1 cellular context compared by ENCODE assay signal in the genomic region with DNA sequence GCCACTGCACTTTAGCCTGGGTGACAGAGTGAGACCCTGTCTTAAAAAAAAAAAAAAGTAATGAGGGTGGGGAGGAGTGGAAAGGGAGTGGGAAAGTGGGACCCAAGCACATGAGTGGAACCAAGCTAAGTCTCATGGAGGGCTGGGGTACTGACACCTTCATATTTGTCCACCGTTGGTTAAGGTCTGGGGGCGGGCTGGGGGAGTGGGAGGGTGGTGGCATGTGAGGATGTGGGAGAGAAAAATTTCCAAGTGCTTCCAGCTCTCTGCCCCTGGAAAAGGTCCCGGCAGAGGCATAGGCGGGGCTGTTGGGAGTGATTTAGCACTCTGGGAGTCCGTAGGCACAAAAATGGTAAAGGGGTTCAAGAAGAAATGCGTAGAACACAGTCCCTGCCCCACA.
TF ChIP-seq lines count a peak whose summit lies in the region.

No MANE protein-coding gene starts in this region.

TF ChIP-seq in H1, 55 proteins besides CTCF, POLR2A, EP300 and RAD21:
- TF ChIP-seq KDM1A (IDR thresholded peaks at IDR 0.05; ENCODE audit: borderline replicate concordance, low read length) (no peak), RNF2 (IDR thresholded peaks at IDR 0.05; ENCODE audit: borderline replicate concordance, low read depth, low read length, missing control alignments, poor library complexity, severe bottlenecking) (no peak), CTBP2 (IDR thresholded peaks at IDR 0.05; ENCODE audit: borderline replicate concordance, insufficient read depth, insufficient read length, low read length) (no peak), JUN (IDR thresholded peaks at IDR 0.05; ENCODE audit: low read depth, low read length) (no peak)
- TF ChIP-seq, protein P1, sequence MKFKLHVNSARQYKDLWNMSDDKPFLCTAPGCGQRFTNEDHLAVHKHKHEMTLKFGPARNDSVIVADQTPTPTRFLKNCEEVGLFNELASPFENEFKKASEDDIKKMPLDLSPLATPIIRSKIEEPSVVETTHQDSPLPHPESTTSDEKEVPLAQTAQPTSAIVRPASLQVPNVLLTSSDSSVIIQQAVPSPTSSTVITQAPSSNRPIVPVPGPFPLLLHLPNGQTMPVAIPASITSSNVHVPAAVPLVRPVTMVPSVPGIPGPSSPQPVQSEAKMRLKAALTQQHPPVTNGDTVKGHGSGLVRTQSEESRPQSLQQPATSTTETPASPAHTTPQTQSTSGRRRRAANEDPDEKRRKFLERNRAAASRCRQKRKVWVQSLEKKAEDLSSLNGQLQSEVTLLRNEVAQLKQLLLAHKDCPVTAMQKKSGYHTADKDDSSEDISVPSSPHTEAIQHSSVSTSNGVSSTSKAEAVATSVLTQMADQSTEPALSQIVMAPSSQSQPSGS (IDR thresholded peaks at IDR 0.05; ENCODE audit: low read length) = no peak
